1 cellular context compared by ENCODE assay signal in genomic region chr11:20497124-20497792, GRCh38.
TF ChIP-seq lines count a peak whose summit lies in the region.

No MANE protein-coding gene starts in this region.

TF ChIP-seq in GM23338, 12 proteins besides CTCF, POLR2A, EP300 and RAD21 (continued from another document):
- TF ChIP-seq ZNF462 (CRISPR knock-in tag; IDR thresholded peaks at IDR 0.05) (no peak), REST (IDR thresholded peaks at IDR 0.05; ENCODE audit: unreplicated experiment) (no peak), ETS1 (IDR thresholded peaks at IDR 0.05) (no peak)
